27 cellular contexts compared by ENCODE assay signal in genomic region chr21:15240846-15241245, GRCh38.
"Had no signal": no experiment of that assay in that cellular context is flagged by ENCODE, and none has a peak within 500 bp of the region (broad histone marks: within the 10 kb centered on the region; RNA-seq: fewer than 3 reads in every experiment).

No MANE protein-coding gene starts in this region.

- H3K4me1 Mint-ChIP-seq: activated naive CD8-positive, alpha-beta T cell treated with anti-CD3 and anti-CD28 coated beads for 36 hours; memory B cell had no signal

- DNase-seq: activated CD4-positive, alpha-beta T cell treated with anti-CD3 and anti-CD28 coated beads, Interleukin-2, amount 50 U/mL, for 4 hours; activated CD8-positive, alpha-beta memory T cell treated with anti-CD3 and anti-CD28 coated beads for 24 hours; activated CD8-positive, alpha-beta memory T cell treated with anti-CD3 and anti-CD28 coated beads, Interleukin-2, amount 50 U/mL, for 4 hours; activated naive CD4-positive, alpha-beta T cell; activated naive CD8-positive, alpha-beta T cell treated with anti-CD3 and anti-CD28 coated beads for 36 hours; activated T-cell treated with anti-CD3 and anti-CD28 coated beads, Interleukin-2, amount 50 U/mL, for 4 hours; amniotic stem cell; endodermal cell; head of caudate nucleus; hypothalamus; left cardiac atrium; nucleus accumbens; posterior cingulate gyrus; stimulated activated CD4-positive, alpha-beta T cell treated with anti-CD3 and anti-CD28 coated beads, Interleukin-4, amount 100 ng/mL, for 1 hour; stimulated activated naive CD4-positive, alpha-beta T cell treated with Interleukin-2 at 50 U/mL for 16 hours; T1000; upper lobe of right lung had no signal

- H3K4me3 Mint-ChIP-seq: activated naive CD8-positive, alpha-beta T cell treated with anti-CD3 and anti-CD28 coated beads for 36 hours; activated T-cell treated with anti-CD3 and anti-CD28 coated beads, Interleukin-2, amount 50 U/mL, for 4 hours; endodermal cell; memory B cell; T-helper 1 cell treated with Interleukin-12 subunit alpha and Interleukin-12 subunit beta and Interleukin-4 antibody, amounts not matched to agents 30 μg/mL and 1 μg/mL, for 36 hours; WTC11 had no signal

- ATAC-seq: activated T-cell treated with anti-CD3 and anti-CD28 coated beads, Interleukin-2, amount 50 U/mL, for 4 hours; gastroesophageal sphincter; left cardiac atrium; sciatic nerve; upper lobe of right lung; WTC11 had no signal

- H3K36me3 ChIP-seq: breast epithelium, gastroesophageal sphincter, upper lobe of right lung had no signal

- H3K27ac Mint-ChIP-seq: activated naive CD8-positive, alpha-beta T cell treated with anti-CD3 and anti-CD28 coated beads for 36 hours; activated T-helper 2 cell treated with anti-CD3 and anti-CD28 coated beads, Interferon-gamma antibody, Interleukin-2, Interleukin-4, amounts not matched to agents 10 μg/mL and 5 μg/mL and 100 μg/mL, durations not matched to agents 14 hours and 24 hours and 36 hours; endodermal cell; memory B cell; T-helper 1 cell treated with Interleukin-12 subunit alpha and Interleukin-12 subunit beta and Interleukin-4 antibody, amounts not matched to agents 30 μg/mL and 1 μg/mL, for 36 hours; WTC11 had no signal

- H3K36me3 Mint-ChIP-seq: activated naive CD8-positive, alpha-beta T cell treated with anti-CD3 and anti-CD28 coated beads for 36 hours; memory B cell; WTC11 had no signal

- H3K9me3 ChIP-seq: breast epithelium, gastroesophageal sphincter, upper lobe of right lung had no signal

- H3K4me3 ChIP-seq: breast epithelium, coronary artery, gastroesophageal sphincter, upper lobe of right lung had no signal

- H3K27me3 ChIP-seq: breast epithelium, gastroesophageal sphincter, upper lobe of right lung had no signal

- H3K4me1 ChIP-seq: breast epithelium, gastroesophageal sphincter, upper lobe of right lung had no signal

- H3K9me3 Mint-ChIP-seq: activated naive CD8-positive, alpha-beta T cell treated with anti-CD3 and anti-CD28 coated beads for 36 hours; activated T-cell treated with anti-CD3 and anti-CD28 coated beads, Interleukin-2, amount 50 U/mL, for 4 hours; activated T-helper 2 cell treated with anti-CD3 and anti-CD28 coated beads, Interferon-gamma antibody, Interleukin-2, Interleukin-4, amounts not matched to agents 10 μg/mL and 5 μg/mL and 100 μg/mL, durations not matched to agents 14 hours and 24 hours and 36 hours; endodermal cell; memory B cell; T-helper 1 cell treated with Interleukin-12 subunit alpha and Interleukin-12 subunit beta and Interleukin-4 antibody, amounts not matched to agents 30 μg/mL and 1 μg/mL, for 36 hours; WTC11 had no signal

- H3K27me3 Mint-ChIP-seq: activated naive CD8-positive, alpha-beta T cell treated with anti-CD3 and anti-CD28 coated beads for 36 hours had no signal

- FAIRE-seq: islet of Langerhans had no signal

- H3K27ac ChIP-seq: breast epithelium, coronary artery, epithelial cell of prostate, gastroesophageal sphincter, upper lobe of right lung had no signal
